26 cellular contexts compared by ENCODE assay signal in the genomic region with DNA sequence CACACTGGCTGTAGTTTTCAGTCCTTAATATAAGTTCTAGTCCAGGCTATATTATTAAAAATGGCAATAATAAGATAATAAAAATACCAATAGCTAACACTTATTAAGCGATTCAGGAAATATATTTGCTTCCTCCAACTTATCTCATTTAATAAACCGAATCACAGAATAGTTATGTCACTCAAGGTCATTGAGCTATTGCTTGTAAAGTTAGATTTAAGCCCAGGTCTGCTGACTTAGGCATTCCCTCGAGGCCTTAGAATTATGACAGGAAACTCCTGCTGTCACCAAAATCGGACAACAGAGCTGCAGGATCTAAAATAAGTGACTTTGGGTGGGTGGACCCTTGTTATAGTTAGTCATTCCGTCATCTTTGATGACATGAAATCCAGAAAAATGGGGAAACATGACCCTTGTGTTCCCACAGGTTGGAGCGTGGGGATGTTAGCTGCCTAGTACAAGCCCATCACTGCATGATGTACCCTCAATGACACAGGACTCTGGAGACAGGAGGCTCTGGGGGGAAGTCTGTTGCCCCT.
"Had no signal": no experiment of that assay in that cellular context is flagged by ENCODE, and none has a peak within 500 bp of the region (broad histone marks: within the 10 kb centered on the region; RNA-seq: fewer than 3 reads in every experiment).

No MANE protein-coding gene starts in this region.

- H3K9me3 ChIP-seq: neutrophil, ovary, psoas muscle, transverse colon, uterus had no signal

- H3K36me3 ChIP-seq: cardiac muscle cell, neutrophil, ovary, right atrium auricular region, suprapubic skin, transverse colon, uterus had no signal

- ATAC-seq: activated CD4-positive, alpha-beta T cell treated with anti-CD3 and anti-CD28 coated beads for 36 hours; foreskin keratinocyte; left cardiac atrium; natural killer cell treated with Interleukin-12 subunit alpha and Interleukin-12 subunit beta and Interleukin-15 and Interleukin-18, amount 100 ng/mL, for 72 hours; psoas muscle; stimulated activated effector memory CD8-positive, alpha-beta T cell treated with anti-CD3 and anti-CD28 coated beads, Interleukin-12 subunit alpha, Interleukin-12 subunit beta, amount 100 ng/mL, for 72 hours; stimulated activated naive CD8-positive, alpha-beta T cell treated with anti-CD3 and anti-CD28 coated beads, Interleukin-15, amount 100 ng/mL, for 72 hours; T-helper 17 cell had no signal

- H3K4me3 ChIP-seq: cardiac muscle cell, ovary, psoas muscle, right atrium auricular region, suprapubic skin, transverse colon, uterus had no signal

- DNase-seq: activated B cell treated with CpG ODN at 0.5 μM for 24 hours; activated CD4-positive, alpha-beta T cell treated with anti-CD3 and anti-CD28 coated beads for 36 hours; activated CD4-positive, alpha-beta T cell treated with anti-CD3 and anti-CD28 coated beads, Interleukin-2, amount 50 U/mL, for 4 hours; activated CD8-positive, alpha-beta memory T cell treated with anti-CD3 and anti-CD28 coated beads for 24 hours; activated CD8-positive, alpha-beta memory T cell treated with anti-CD3 and anti-CD28 coated beads, Interleukin-2, amount 50 U/mL, for 4 hours; activated naive CD4-positive, alpha-beta T cell treated with anti-CD3 and anti-CD28 coated beads, Interleukin-2, amount 10 ng/mL, durations not matched to agents 7 days and 5 days; activated T-cell treated with anti-CD3 and anti-CD28 coated beads, Interleukin-2, amount 50 U/mL, for 48 hours; amygdala; dermis blood vessel endothelial cell; effector memory CD4-positive, alpha-beta T cell; foreskin keratinocyte; left cardiac atrium; ovary; psoas muscle; stimulated activated CD4-positive, alpha-beta T cell treated with anti-CD3 and anti-CD28 coated beads, Interleukin-12 subunit alpha, Interleukin-12 subunit beta, amount 100 ng/mL, for 4 hours; stimulated activated CD4-positive, alpha-beta T cell treated with anti-CD3 and anti-CD28 coated beads, Interleukin-1b, Interleukin-23, amount 100 ng/mL, for 48 hours; stimulated activated naive CD8-positive, alpha-beta T cell treated with anti-CD3 and anti-CD28 coated beads, Interleukin-15, amount 100 ng/mL, for 72 hours; T-helper 17 cell; transverse colon; uterus had no signal

- H3K27ac ChIP-seq: cardiac muscle cell, foreskin keratinocyte, neutrophil, ovary, psoas muscle, right atrium auricular region, suprapubic skin, transverse colon, uterus had no signal

- H3K4me1 ChIP-seq: foreskin keratinocyte, suprapubic skin, transverse colon, uterus had no signal

- H3K27me3 ChIP-seq: cardiac muscle cell, foreskin keratinocyte, neutrophil, ovary, right atrium auricular region, suprapubic skin, transverse colon, uterus had no signal
